Comparison of ENCODE assay signal across 31 cellular contexts in the genomic region with DNA sequence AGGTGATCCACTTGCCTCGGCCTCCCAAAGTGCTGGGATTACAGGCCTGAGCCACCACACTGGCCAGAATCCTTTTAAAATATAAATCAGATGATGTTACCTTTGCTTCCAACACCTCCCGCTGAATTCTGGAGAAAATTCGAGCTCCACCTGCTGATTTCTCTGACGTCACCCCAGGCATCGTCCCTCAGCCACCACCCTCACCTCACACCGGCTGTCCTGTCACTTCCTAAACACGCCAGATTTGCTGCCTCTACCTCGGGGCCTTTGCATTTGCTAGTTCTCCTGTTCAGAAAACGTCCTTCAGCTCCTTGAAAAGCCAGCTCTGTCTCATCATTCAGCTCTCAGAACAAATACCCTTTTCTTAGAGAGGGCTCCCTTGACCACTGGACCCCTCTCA.
"Had no signal": no experiment of that assay in that cellular context is flagged by ENCODE, and none has a peak within 500 bp of the region (broad histone marks: within the 10 kb centered on the region; RNA-seq: fewer than 3 reads in every experiment).

No MANE protein-coding gene starts in this region.

- DNase-seq: activated B cell treated with CpG ODN at 0.5 μM for 24 hours; activated CD4-positive, alpha-beta memory T cell treated with anti-CD3 and anti-CD28 coated beads, Interleukin-2, amount 10 ng/mL, durations not matched to agents 7 days and 5 days; activated CD4-positive, alpha-beta T cell treated with anti-CD3 and anti-CD28 coated beads for 48 hours; activated CD4-positive, CD25-positive, alpha-beta regulatory T cell treated with anti-CD3 and anti-CD28 coated beads, Interleukin-2, amount 50 U/mL, for 72 hours; activated CD8-positive, alpha-beta memory T cell treated with anti-CD3 and anti-CD28 coated beads for 24 hours; activated CD8-positive, alpha-beta memory T cell treated with anti-CD3 and anti-CD28 coated beads, Interleukin-2, amount 10 ng/mL, durations not matched to agents 7 days and 5 days; activated CD8-positive, alpha-beta memory T cell treated with anti-CD3 and anti-CD28 coated beads, Interleukin-2, amount 50 U/mL, for 48 hours; activated effector memory CD4-positive, alpha-beta T cell treated with Interleukin-2 at 50 U/mL for 16 hours; activated naive CD4-positive, alpha-beta T cell treated with anti-CD3 and anti-CD28 coated beads, Interleukin-2, amount 50 U/mL, for 16 hours; activated naive CD8-positive, alpha-beta T cell treated with anti-CD3 and anti-CD28 coated beads, Interleukin-2, amount 10 ng/mL, durations not matched to agents 7 days and 5 days; activated T-cell treated with anti-CD3 and anti-CD28 coated beads, Interleukin-2, amount 50 U/mL, for 48 hours; amygdala; Kasumi-1; MG63; NCI-H1048; NCI-H1105 treated with DMSO at 0.1 percent for 48 hours; NCI-H1436; NCI-H1694; NCI-H1930; NCI-H345; NCI-H526 treated with DMSO at 0.1 percent for 48 hours; NCI-H82; NK-92 treated with Interleukin-12 subunit alpha and Interleukin-12 subunit beta, amount 100 ng/mL, for 24 hours; PC-3; Peyer's patch; RPMI8226; SW 1271; T-helper 1 cell; T-helper 2 cell; T-helper 9 cell had no signal

- H3K9me3 Mint-ChIP-seq: activated B cell treated with CpG ODN at 0.5 μM for 24 hours; activated CD4-positive, alpha-beta memory T cell treated with anti-CD3 and anti-CD28 coated beads, Interleukin-2, amount 10 ng/mL, durations not matched to agents 7 days and 5 days; activated naive CD8-positive, alpha-beta T cell treated with anti-CD3 and anti-CD28 coated beads, Interleukin-2, amount 10 ng/mL, durations not matched to agents 7 days and 5 days; central memory CD8-positive, alpha-beta T cell had no signal

- H3K27ac Mint-ChIP-seq: activated B cell treated with CpG ODN at 0.5 μM for 24 hours; activated CD4-positive, alpha-beta memory T cell treated with anti-CD3 and anti-CD28 coated beads, Interleukin-2, amount 10 ng/mL, durations not matched to agents 7 days and 5 days; activated CD8-positive, alpha-beta memory T cell treated with anti-CD3 and anti-CD28 coated beads, Interleukin-2, amount 10 ng/mL, durations not matched to agents 7 days and 5 days; activated naive CD8-positive, alpha-beta T cell treated with anti-CD3 and anti-CD28 coated beads, Interleukin-2, amount 10 ng/mL, durations not matched to agents 7 days and 5 days had no signal

- H3K4me3 Mint-ChIP-seq: activated B cell treated with CpG ODN at 0.5 μM for 24 hours; activated CD4-positive, alpha-beta memory T cell treated with anti-CD3 and anti-CD28 coated beads, Interleukin-2, amount 10 ng/mL, durations not matched to agents 7 days and 5 days; activated CD8-positive, alpha-beta memory T cell treated with anti-CD3 and anti-CD28 coated beads, Interleukin-2, amount 10 ng/mL, durations not matched to agents 7 days and 5 days; activated naive CD8-positive, alpha-beta T cell treated with anti-CD3 and anti-CD28 coated beads, Interleukin-2, amount 10 ng/mL, durations not matched to agents 7 days and 5 days; central memory CD8-positive, alpha-beta T cell had no signal

- H3K36me3 Mint-ChIP-seq: activated CD8-positive, alpha-beta memory T cell treated with anti-CD3 and anti-CD28 coated beads, Interleukin-2, amount 10 ng/mL, durations not matched to agents 7 days and 5 days; activated naive CD8-positive, alpha-beta T cell treated with anti-CD3 and anti-CD28 coated beads, Interleukin-2, amount 10 ng/mL, durations not matched to agents 7 days and 5 days had no signal

- H3K4me1 Mint-ChIP-seq: activated B cell treated with CpG ODN at 0.5 μM for 24 hours; activated CD4-positive, alpha-beta memory T cell treated with anti-CD3 and anti-CD28 coated beads, Interleukin-2, amount 10 ng/mL, durations not matched to agents 7 days and 5 days; activated CD8-positive, alpha-beta memory T cell treated with anti-CD3 and anti-CD28 coated beads, Interleukin-2, amount 10 ng/mL, durations not matched to agents 7 days and 5 days; activated naive CD8-positive, alpha-beta T cell treated with anti-CD3 and anti-CD28 coated beads, Interleukin-2, amount 10 ng/mL, durations not matched to agents 7 days and 5 days; central memory CD8-positive, alpha-beta T cell had no signal

- ATAC-seq: activated CD8-positive, alpha-beta memory T cell treated with anti-CD3 and anti-CD28 coated beads, Interleukin-2, amount 10 ng/mL, durations not matched to agents 7 days and 5 days; PC-3 had no signal
